8 cellular contexts compared by ENCODE assay signal in the genomic region with DNA sequence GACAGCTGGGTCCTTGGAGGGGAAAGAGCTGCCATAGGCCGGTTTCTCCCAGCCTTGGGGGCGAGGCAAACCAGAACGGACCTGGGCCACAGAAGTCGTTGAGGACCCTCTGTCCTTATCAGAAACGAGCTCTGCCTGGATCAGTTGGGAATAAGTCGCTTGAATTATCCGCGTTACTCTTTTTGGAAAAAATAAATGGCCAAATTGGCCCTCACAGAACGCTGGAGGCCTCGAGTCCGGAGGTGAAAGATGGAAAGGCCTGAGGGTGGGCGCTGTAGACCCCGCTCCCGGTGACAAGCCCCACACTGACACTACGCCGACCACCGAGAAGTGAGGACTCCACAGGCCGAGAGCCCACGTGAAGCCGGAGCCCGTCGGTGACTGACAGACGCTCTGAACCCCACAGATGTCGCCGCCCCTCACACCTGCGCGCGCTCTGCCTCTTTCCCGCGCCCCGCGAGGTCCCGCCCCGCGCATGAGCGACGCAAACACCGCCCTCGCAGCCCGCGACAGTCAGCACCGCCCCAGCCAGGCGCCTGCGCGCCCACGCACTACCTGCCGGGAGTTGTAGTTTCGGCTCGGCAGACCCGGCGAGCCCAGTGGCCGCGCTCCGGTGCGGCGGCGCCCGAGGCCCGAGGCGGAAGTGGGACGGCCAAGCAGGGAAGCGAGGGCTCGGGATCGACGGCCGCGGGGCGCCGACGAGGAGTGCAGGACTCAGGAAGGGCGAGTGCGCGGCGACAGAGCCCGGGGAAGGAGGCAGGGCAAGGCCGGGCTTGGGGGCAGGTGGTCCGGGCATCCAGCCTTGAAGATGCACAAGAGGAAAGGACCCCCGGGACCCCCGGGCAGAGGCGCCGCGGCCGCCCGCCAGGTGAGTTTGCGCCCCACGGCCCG. TPM values are rescaled to one million over a fixed set of nuclear protein-coding genes. Genes with fewer than 3 reads are reported as not detected.
DNase-seq lines count a peak whose midpoint lies in the region; ATAC-seq and TF ChIP-seq lines count a peak whose summit lies in the region.

A gene (minus strand): TSS at position 484 of the 891 bp plus-strand sequence. CDS start 1,225 bp downstream, outside the sequence.
A gene (plus strand): TSS at position 568 of the 891 bp plus-strand sequence. CDS start 241 bp downstream, at position 809.

- 0 out of 2 replicates have a peak, but pooled peaks cover 5% of the 10 kb centered on the region for H3K79me2 ChIP-seq in OCI-LY3 (ENCODE audit: low read length)

- H3K36me3 Mint-ChIP-seq in Caco-2 (ENCODE audit: insufficient read depth, unreplicated experiment) = peaks cover 25% of the 10 kb centered on the region

- no peaks in the 10 kb centered on the region for H3K4me1 Mint-ChIP-seq in Caco-2 (ENCODE audit: low read depth, unreplicated experiment)

- H3K4me3 ChIP-seq in Caco-2 (ENCODE audit: low read depth, low read length) = peak within 1 kb of the TSS; percentile 86
- peak within 1 kb of the TSS; percentile 90 for H3K4me3 ChIP-seq in OCI-LY3 (ENCODE audit: low read length)
- H3K4me3 ChIP-seq in epithelial cell of proximal tubule (ENCODE audit: low read depth, low read length) = peak within 1 kb of the TSS; percentile 88
- peak within 1 kb of the TSS; percentile 73 to 96 for H3K4me3 ChIP-seq in mucosa of rectum (ENCODE audit: low read length in 2 of 2)

- POLR2A ChIA-PET in Caco-2 (lab: Charles Lee) = interaction anchor here (0.7 kb wide), 1 partner anchor 11 kb away, joined by 7 read pairs; no protein-coding TSS in a partner anchor

- no peaks in the 10 kb centered on the region for H3K27me3 Mint-ChIP-seq in Caco-2 (ENCODE audit: insufficient read depth, unreplicated experiment)

- BruUV-seq in Caco-2 (replicated peaks; lab: Mats Ljungman, UMichigan) = TSS peak; percentile 79

- DNase-seq in Caco-2 = peak; percentile 94 to 96
- peak; percentile 96 for DNase-seq in HuH-7 (ENCODE audit: low spot score)
- DNase-seq in activated T-cell treated with anti-CD3 and anti-CD28 coated beads for 4 hours = peak; percentile 92
- DNase-seq in epithelial cell of proximal tubule (ENCODE audit: low read depth) = peak; percentile 16
- peak; percentile 90 to 92 for DNase-seq in stimulated activated CD8-positive, alpha-beta memory T cell treated with anti-CD3 and anti-CD28 coated beads, Interleukin-4, amount 100 ng/mL, for 4 hours (ENCODE audit: low read depth in 2 of 2, low spot score in 1 of 2)

- H3K9ac ChIP-seq in OCI-LY3 (ENCODE audit: low read length) (peak within 1 kb of the TSS; percentile 83), mucosa of rectum (ENCODE audit: low read depth in 1 of 2, low read length in 2 of 2) (peak within 1 kb of the TSS; percentile 72 to 93)

- H3K9me3 ChIP-seq in Caco-2 (no peaks in the 10 kb centered on the region), OCI-LY3 (ENCODE audit: insufficient read depth, low read length) (no peaks in the 10 kb centered on the region), mucosa of rectum (ENCODE audit: control insufficient read depth in 2 of 2, low read length in 2 of 2) (no peaks in the 10 kb centered on the region)

- CTCF ChIA-PET in Caco-2 (lab: Charles Lee) = no interaction called here

- no peaks in the 10 kb centered on the region for H3K9me3 Mint-ChIP-seq in Caco-2 (ENCODE audit: unreplicated experiment)

- H3K36me3 ChIP-seq in Caco-2 (ENCODE audit: control insufficient read depth, insufficient read depth, low read length) = 0 out of 2 replicates have a peak, but pooled peaks cover 1% of the 10 kb centered on the region
- H3K36me3 ChIP-seq in OCI-LY3 (replicated peaks; ENCODE audit: low read depth, low read length) = peaks cover 9% of the 10 kb centered on the region
- H3K36me3 ChIP-seq in mucosa of rectum (ENCODE audit: control insufficient read depth in 2 of 2, insufficient read depth in 2 of 2, low read length in 2 of 2) = peaks cover 2 to 7% of the 10 kb centered on the region in 2 donors

- no peaks in the 10 kb centered on the region for H4K20me1 ChIP-seq in OCI-LY3 (ENCODE audit: insufficient read depth, low read length)

- peak within 1 kb of the TSS; percentile 96 for H3K4me2 ChIP-seq in OCI-LY3 (ENCODE audit: low read length)

- H3K27ac Mint-ChIP-seq in Caco-2 (ENCODE audit: unreplicated experiment) = peak within 1 kb of the TSS; percentile 92

- H3K27me3 ChIP-seq in Caco-2 (replicated peaks; ENCODE audit: control insufficient read depth, insufficient read depth, low read length) (no peaks in the 10 kb centered on the region), OCI-LY3 (ENCODE audit: low read depth, low read length) (no peaks in the 10 kb centered on the region), mucosa of rectum (ENCODE audit: control insufficient read depth in 2 of 2, insufficient read depth in 2 of 2, low read length in 2 of 2) (no peaks in the 10 kb centered on the region)

- intact Hi-C loops in Caco-2 (cut with micrococcal nuclease; ENCODE audit: unreplicated experiment) = no loop called here

- TF ChIP-seq CTCF in Caco-2 (IDR thresholded peaks at IDR 0.05; ENCODE audit: insufficient read depth in 1 of 2, low read depth in 1 of 2, low read length in 1 of 2, severe bottlenecking in 1 of 2, unreplicated experiment in 1 of 2) = no peak
- TF ChIP-seq CTCF in OCI-LY3 (IDR thresholded peaks at IDR 0.05; ENCODE audit: low read depth, low read length) = no peak
- no peak for TF ChIP-seq CTCF in epithelial cell of proximal tubule (conservative IDR thresholded peaks at IDR 0.05; ENCODE audit: low read depth, low read length)

- peak; percentile 92 for ATAC-seq in GM21381 (IDR thresholded peaks at IDR 0.05; ENCODE audit: unreplicated experiment)

- H3K27ac ChIP-seq in OCI-LY3 (ENCODE audit: low read length) (peak within 1 kb of the TSS; percentile 36), mucosa of rectum (ENCODE audit: low read depth in 2 of 2, low read length in 2 of 2) (peak within 1 kb of the TSS; percentile 93 to 97)

- peak within 1 kb of the TSS; percentile 92 for H2AFZ ChIP-seq in OCI-LY3 (ENCODE audit: low read depth, low read length)

- H3K4me1 ChIP-seq in Caco-2 (peaks cover 7% of the 10 kb centered on the region; the same call in 1 of the 2 replicates), OCI-LY3 (ENCODE audit: low read length) (peaks cover 11% of the 10 kb centered on the region), mucosa of rectum (ENCODE audit: control insufficient read depth in 2 of 2, insufficient read depth in 2 of 2, low read length in 2 of 2) (peaks cover 15 to 22% of the 10 kb centered on the region in 2 donors)

- peak within 1 kb of the TSS; percentile 85 for H3K4me3 Mint-ChIP-seq in Caco-2 (ENCODE audit: unreplicated experiment)

RNA-seq across cellular contexts. Expression of the first gene that starts in this region (rescaled TPM):
- total RNA-seq in Caco-2 (2022) (17.3 and 17.4 TPM in 2 replicates), epithelial cell of proximal tubule (0.58 and 1.4 TPM in 2 replicates)

RNA-seq across cellular contexts. Expression of the second gene that starts in this region (rescaled TPM):
- total RNA-seq in Caco-2 (2022) = 48.2 and 49.4 TPM in 2 replicates
- total RNA-seq in epithelial cell of proximal tubule = 27.2 and 30.6 TPM in 2 replicates

Comparison
In these comparisons a context has a peak if more than half of its experiments do, and no peak if none do; other contexts are left out.
1. Peak in every context shown above with its lines: DNase-seq, ATAC-seq, H3K4me3 ChIP-seq and H3K27ac ChIP-seq.
2. DNase-seq: peak in every context shown above with its lines; median percentile 96 in HuH-7; 95 in Caco-2; 92 in activated T-cell treated with anti-CD3 and anti-CD28 coated beads for 4 hours; 91 in stimulated activated CD8-positive, alpha-beta memory T cell treated with anti-CD3 and anti-CD28 coated beads, Interleukin-4, amount 100 ng/mL, for 4 hours; 16 in epithelial cell of proximal tubule.